18 cellular contexts compared by ENCODE assay signal in genomic region chr14:23529016-23529740, GRCh38. TPM values are rescaled to one million over a fixed set of nuclear protein-coding genes. Genes with fewer than 3 reads are reported as not detected.
"Had no signal": no experiment of that assay in that cellular context is flagged by ENCODE, and none has a peak within 500 bp of the region (broad histone marks: within the 10 kb centered on the region; RNA-seq: fewer than 3 reads in every experiment).

No MANE protein-coding gene starts in this region.

- H3K4me1 Mint-ChIP-seq: activated CD8-positive, alpha-beta memory T cell treated with anti-CD3 and anti-CD28 coated beads, Interleukin-2, amount 10 ng/mL, durations not matched to agents 7 days and 5 days had no signal

- H3K36me3 Mint-ChIP-seq: activated CD8-positive, alpha-beta memory T cell treated with anti-CD3 and anti-CD28 coated beads, Interleukin-2, amount 10 ng/mL, durations not matched to agents 7 days and 5 days; activated naive CD4-positive, alpha-beta T cell treated with anti-CD3 and anti-CD28 coated beads, Interleukin-2, amount 50 U/mL, for 72 hours; natural killer cell treated with Interleukin-12 subunit alpha and Interleukin-12 subunit beta and Interleukin-15 and Interleukin-18, amount 100 ng/mL, for 72 hours had no signal

- H3K9me3 ChIP-seq: esophagus squamous epithelium, heart left ventricle, left lung, ovary had no signal

- DNase-seq: activated CD4-positive, alpha-beta T cell treated with anti-CD3 and anti-CD28 coated beads, Interleukin-2, amount 50 U/mL, for 4 hours; activated CD8-positive, alpha-beta memory T cell treated with anti-CD3 and anti-CD28 coated beads, Interleukin-2, amount 10 ng/mL, durations not matched to agents 7 days and 5 days; activated effector memory CD4-positive, alpha-beta T cell treated with anti-CD3 and anti-CD28 coated beads, Interleukin-2, amount 50 U/mL, for 16 hours; activated T-cell treated with anti-CD3 and anti-CD28 coated beads, Interleukin-2, amount 50 U/mL, for 24 hours; amniotic stem cell; brain microvascular endothelial cell; esophagus squamous epithelium; foreskin melanocyte; heart left ventricle; left lung; ovary; small intestine; stimulated activated naive CD4-positive, alpha-beta T cell; T-helper 2 cell had no signal

- H3K27me3 Mint-ChIP-seq: activated CD8-positive, alpha-beta memory T cell treated with anti-CD3 and anti-CD28 coated beads, Interleukin-2, amount 10 ng/mL, durations not matched to agents 7 days and 5 days; activated T-cell treated with anti-CD3 and anti-CD28 coated beads, Interleukin-2, amount 50 U/mL, for 24 hours; natural killer cell treated with Interleukin-12 subunit alpha and Interleukin-12 subunit beta and Interleukin-15 and Interleukin-18, amount 100 ng/mL, for 72 hours had no signal

- H3K27ac ChIP-seq: brain microvascular endothelial cell, esophagus squamous epithelium, heart left ventricle, left lung, ovary had no signal

- ATAC-seq: activated CD4-positive, CD25-positive, alpha-beta regulatory T cell treated with anti-CD3 and anti-CD28 coated beads, Interleukin-2, amount 50 U/mL, for 24 hours; activated CD8-positive, alpha-beta memory T cell treated with anti-CD3 and anti-CD28 coated beads, Interleukin-2, amount 10 ng/mL, durations not matched to agents 7 days and 5 days; activated naive CD4-positive, alpha-beta T cell treated with anti-CD3 and anti-CD28 coated beads, Interleukin-2, amount 50 U/mL, for 72 hours; heart left ventricle; left lung; natural killer cell treated with Interleukin-12 subunit alpha and Interleukin-12 subunit beta and Interleukin-15 and Interleukin-18, amount 100 ng/mL, for 72 hours had no signal

- H3K9me3 Mint-ChIP-seq: activated naive CD4-positive, alpha-beta T cell treated with anti-CD3 and anti-CD28 coated beads, Interleukin-2, amount 50 U/mL, for 72 hours; activated T-cell treated with anti-CD3 and anti-CD28 coated beads, Interleukin-2, amount 50 U/mL, for 24 hours; natural killer cell treated with Interleukin-12 subunit alpha and Interleukin-12 subunit beta and Interleukin-15 and Interleukin-18, amount 100 ng/mL, for 72 hours had no signal

- H3K4me3 Mint-ChIP-seq: activated CD8-positive, alpha-beta memory T cell treated with anti-CD3 and anti-CD28 coated beads, Interleukin-2, amount 10 ng/mL, durations not matched to agents 7 days and 5 days; activated T-cell treated with anti-CD3 and anti-CD28 coated beads, Interleukin-2, amount 50 U/mL, for 24 hours; natural killer cell treated with Interleukin-12 subunit alpha and Interleukin-12 subunit beta and Interleukin-15 and Interleukin-18, amount 100 ng/mL, for 72 hours had no signal

- H3K36me3 ChIP-seq: brain microvascular endothelial cell, esophagus squamous epithelium, heart left ventricle, ovary had no signal

- H3K4me3 ChIP-seq: esophagus squamous epithelium, heart left ventricle, left lung, ovary had no signal

- H3K27me3 ChIP-seq: brain microvascular endothelial cell, esophagus squamous epithelium, heart left ventricle, left lung, ovary had no signal

- H3K4me1 ChIP-seq: esophagus squamous epithelium, left lung had no signal

- H3K27ac Mint-ChIP-seq: activated CD8-positive, alpha-beta memory T cell treated with anti-CD3 and anti-CD28 coated beads, Interleukin-2, amount 10 ng/mL, durations not matched to agents 7 days and 5 days; activated T-cell treated with anti-CD3 and anti-CD28 coated beads, Interleukin-2, amount 50 U/mL, for 24 hours; natural killer cell treated with Interleukin-12 subunit alpha and Interleukin-12 subunit beta and Interleukin-15 and Interleukin-18, amount 100 ng/mL, for 72 hours had no signal

RNA-seq across cellular contexts. Expression of gene JPH4, which starts 49.4 kb away (rescaled TPM):
- total RNA-seq: activated naive CD4-positive, alpha-beta T cell treated with anti-CD3 and anti-CD28 coated beads, Interleukin-2, amount 50 U/mL, for 72 hours; renal cortical epithelial cell had no signal
